Comparison of ENCODE assay signal across 13 cellular contexts in the genomic region with DNA sequence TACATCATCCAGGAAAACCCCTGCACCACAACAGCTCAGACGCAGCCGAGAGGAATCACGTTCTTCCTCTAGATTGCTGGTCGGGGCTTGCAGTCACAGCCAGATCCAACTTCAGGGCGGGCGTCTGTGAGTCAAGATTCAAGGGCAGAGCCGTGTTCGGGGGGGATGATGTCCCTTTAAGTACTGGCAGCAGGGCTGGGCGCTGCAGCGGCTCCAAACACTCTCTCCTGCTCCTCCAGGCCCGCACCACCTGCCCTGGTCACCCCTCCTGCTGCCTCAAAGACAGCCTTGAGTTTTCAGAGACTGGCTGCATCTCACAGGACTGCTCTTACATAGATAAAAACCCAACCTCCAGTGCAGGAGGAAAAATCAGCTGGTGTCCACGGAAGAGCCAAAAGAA.
"Had no signal": no experiment of that assay in that cellular context is flagged by ENCODE, and none has a peak within 500 bp of the region (broad histone marks: within the 10 kb centered on the region; RNA-seq: fewer than 3 reads in every experiment).

No MANE protein-coding gene starts in this region.

- H3K4me3 ChIP-seq: lung, stomach had no signal

- H3K9me3 Mint-ChIP-seq: activated CD4-positive, alpha-beta memory T cell treated with anti-CD3 and anti-CD28 coated beads for 36 hours; activated naive CD8-positive, alpha-beta T cell treated with anti-CD3 and anti-CD28 coated beads, Interleukin-2, amount 50 U/mL, for 24 hours; activated T-helper 1 cell treated with anti-CD3 and anti-CD28 coated beads, Interleukin-12 subunit alpha, Interleukin-12 subunit beta, Interleukin-2, Interleukin-4 antibody, amounts not matched to agents 30 ng/mL and 10 ng/mL and 1 ng/mL, durations not matched to agents 14 hours and 24 hours and 36 hours had no signal

- H3K9me3 ChIP-seq: stomach had no signal

- H3K27me3 Mint-ChIP-seq: activated CD4-positive, alpha-beta memory T cell treated with anti-CD3 and anti-CD28 coated beads for 36 hours; activated naive CD8-positive, alpha-beta T cell treated with anti-CD3 and anti-CD28 coated beads, Interleukin-2, amount 50 U/mL, for 24 hours; naive thymus-derived CD4-positive, alpha-beta T cell had no signal

- ATAC-seq: activated naive CD8-positive, alpha-beta T cell treated with anti-CD3 and anti-CD28 coated beads, Interleukin-2, amount 50 U/mL, for 24 hours; esophagus mucosa; left cardiac atrium; naive thymus-derived CD4-positive, alpha-beta T cell had no signal

- H3K4me3 Mint-ChIP-seq: activated CD4-positive, alpha-beta memory T cell treated with anti-CD3 and anti-CD28 coated beads for 36 hours; activated naive CD8-positive, alpha-beta T cell treated with anti-CD3 and anti-CD28 coated beads, Interleukin-2, amount 50 U/mL, for 24 hours; activated T-helper 1 cell treated with anti-CD3 and anti-CD28 coated beads, Interleukin-12 subunit alpha, Interleukin-12 subunit beta, Interleukin-2, Interleukin-4 antibody, amounts not matched to agents 30 ng/mL and 10 ng/mL and 1 ng/mL, durations not matched to agents 14 hours and 24 hours and 36 hours; endodermal cell; naive thymus-derived CD4-positive, alpha-beta T cell had no signal

- DNase-seq: activated CD4-positive, alpha-beta memory T cell treated with anti-CD3 and anti-CD28 coated beads for 36 hours; activated naive CD4-positive, alpha-beta T cell; activated naive CD8-positive, alpha-beta T cell treated with anti-CD3 and anti-CD28 coated beads, Interleukin-2, amount 50 U/mL, for 24 hours; central memory CD4-positive, alpha-beta T cell; dermis blood vessel endothelial cell; endodermal cell; left cardiac atrium; naive thymus-derived CD4-positive, alpha-beta T cell; stimulated activated CD4-positive, alpha-beta T cell treated with anti-CD3 and anti-CD28 coated beads, Interleukin-2, amount 100 ng/mL, for 48 hours; stomach had no signal

- H3K27ac ChIP-seq: stomach had no signal

- H3K27me3 ChIP-seq: stomach had no signal

- H3K27ac Mint-ChIP-seq: activated CD4-positive, alpha-beta memory T cell treated with anti-CD3 and anti-CD28 coated beads for 36 hours; activated naive CD8-positive, alpha-beta T cell treated with anti-CD3 and anti-CD28 coated beads, Interleukin-2, amount 50 U/mL, for 24 hours; activated T-helper 1 cell treated with anti-CD3 and anti-CD28 coated beads, Interleukin-12 subunit alpha, Interleukin-12 subunit beta, Interleukin-2, Interleukin-4 antibody, amounts not matched to agents 30 ng/mL and 10 ng/mL and 1 ng/mL, durations not matched to agents 14 hours and 24 hours and 36 hours; endodermal cell had no signal
